ENCODE assay signal across 8 cellular contexts in the genomic region with DNA sequence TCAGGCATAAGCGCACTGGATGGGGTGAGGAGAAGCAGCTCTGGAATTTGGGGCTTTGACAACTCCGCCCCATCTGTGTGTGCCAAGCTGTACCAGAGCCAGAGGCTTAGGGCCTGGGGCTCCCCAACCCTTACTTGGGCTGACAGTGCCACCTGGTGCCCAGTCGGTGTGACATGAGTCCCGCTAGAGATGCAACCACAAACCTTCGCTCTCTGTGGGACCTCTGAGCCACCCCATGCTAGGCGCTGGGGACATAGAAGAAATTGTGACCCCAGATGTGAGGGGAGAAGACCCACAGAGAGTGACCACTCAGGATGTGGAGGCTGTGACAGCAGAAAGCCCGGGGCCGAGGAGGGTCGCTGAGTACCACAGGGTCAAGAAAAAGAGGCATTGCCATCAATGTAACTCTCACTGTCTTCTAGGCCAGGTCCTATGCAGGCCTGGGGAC. TPM values are rescaled to one million over a fixed set of nuclear protein-coding genes. Genes with fewer than 3 reads are reported as not detected.
DNase-seq lines count a peak whose midpoint lies in the region; ATAC-seq, FAIRE-seq and TF ChIP-seq lines count a peak whose summit lies in the region.

No MANE protein-coding gene starts in this region.

- intact Hi-C loops in pancreas (cut with DNase I): loop anchor here (2.0 to 10.0 kb wide), 5 partner anchors 251 to 353 kb away; no protein-coding TSS in a partner anchor

- TF ChIP-seq CTCF in gastroesophageal sphincter (IDR thresholded peaks at IDR 0.05) (peak in 3 of 4 experiments; percentile 82 to 90 (median 89)), pancreas (IDR thresholded peaks at IDR 0.05) (peak; percentile 44 to 69 (median 55)), thoracic aorta (IDR thresholded peaks at IDR 0.05) (peak; percentile 76)

- ATAC-seq in GM19351 (IDR thresholded peaks at IDR 0.05; ENCODE audit: unreplicated experiment): peak; percentile 78
- peak; percentile 88 for ATAC-seq in gastroesophageal sphincter
- ATAC-seq in pancreas: peak; percentile 73 to 94 (median 90)
- peak; percentile 72 for ATAC-seq in thoracic aorta (ENCODE audit: insufficient number of reproducible peaks, low FRiP score, low read depth)

- no peaks in the 10 kb centered on the region for H3K9me3 ChIP-seq in gastroesophageal sphincter
- H3K9me3 ChIP-seq in pancreas: no peaks in the 10 kb centered on the region
- H3K9me3 ChIP-seq in thoracic aorta: no peaks in the 10 kb centered on the region

- peaks cover 0 to 39% (median 16%) of the 10 kb centered on the region in 3 donors for H3K4me1 ChIP-seq in gastroesophageal sphincter
- H3K4me1 ChIP-seq in pancreas: peaks cover 0 to 23% (median 0%) of the 10 kb centered on the region in 3 donors
- H3K4me1 ChIP-seq in thoracic aorta (ENCODE audit: control insufficient read depth in 1 of 2, low read depth in 2 of 2): peaks cover 20 to 46% of the 10 kb centered on the region in 2 donors

- H3K36me3 ChIP-seq in gastroesophageal sphincter: no peaks in the 10 kb centered on the region
- H3K36me3 ChIP-seq in pancreas: no peaks in the 10 kb centered on the region
- H3K36me3 ChIP-seq in thoracic aorta: no peaks in the 10 kb centered on the region

- TF ChIP-seq EP300 in gastroesophageal sphincter (IDR thresholded peaks at IDR 0.05): no peak

- DNase-seq in C1 segment of cervical spinal cord (lab: John Stamatoyannopoulos, UW): peak in 11 of 14 donors; percentile 37 to 80 (median 72)
- peak; percentile 77 for DNase-seq in Jurkat, Clone E6-1 (ENCODE audit: low read depth, low spot score)
- DNase-seq in SHP77 treated with DMSO at 0.1 percent for 48 hours (lab: John Stamatoyannopoulos, UW): peak; percentile 24
- peak; percentile 92 for DNase-seq in activated effector memory CD4-positive, alpha-beta T cell treated with anti-CD3 and anti-CD28 coated beads, Interleukin-2, amount 50 U/mL, for 16 hours
- peak; percentile 74 to 90 (median 82) for DNase-seq in pancreas
- DNase-seq in thoracic aorta (ENCODE audit: low spot score): peak; percentile 72

- H3K4me3 ChIP-seq in Jurkat, Clone E6-1 (ENCODE audit: low read length): no peak overlapping the region
- H3K4me3 ChIP-seq in gastroesophageal sphincter (no peak overlapping the region), pancreas (no peak overlapping the region), thoracic aorta (peak overlapping the region; percentile 36)

- no peak for TF ChIP-seq POLR2A in gastroesophageal sphincter (IDR thresholded peaks at IDR 0.05)

- no peaks in the 10 kb centered on the region for H3K27me3 ChIP-seq in gastroesophageal sphincter
- H3K27me3 ChIP-seq in pancreas: no peaks in the 10 kb centered on the region
- no peaks in the 10 kb centered on the region for H3K27me3 ChIP-seq in thoracic aorta (replicated peaks; ENCODE audit: insufficient read depth)

- H3K27ac ChIP-seq in gastroesophageal sphincter: peak overlapping the region in 3 of 4 donors; percentile 54 to 76 (median 64)
- H3K27ac ChIP-seq in pancreas: peak overlapping the region in 1 of 4 donors; percentile 52
- H3K27ac ChIP-seq in thoracic aorta: peak overlapping the region; percentile 85 to 86

- 21 to 60% methylated on average over 2 to 6 of the region's 9 CpGs for WGBS in gastroesophageal sphincter (ENCODE audit: low coverage in 1 of 2), 2 donors
- WGBS in pancreas, 2 donors: 14 to 22% methylated on average over 9 of the region's 9 CpGs

- FAIRE-seq in pancreas (lab: Jason Lieb, UNC): no peak

RNA-seq across cellular contexts. Expression of gene FCHSD2, which starts 36.0 kb away (rescaled TPM):
- polyA plus RNA-seq in Jurkat, Clone E6-1 (2012; ENCODE audit: insufficient read depth, insufficient read length): 27.6 TPM
- total RNA-seq in gastroesophageal sphincter (10 to 100 TPM; 17.0 to 40.0 (median 27.0) TPM), pancreas (10 to 100 TPM in 4 of 6 donors, 1 to 10 TPM in 2; 9.6 to 22.5 (median 11.4) TPM), thoracic aorta (10 to 100 TPM; 56.5 to 75.3 TPM)
- polyA plus RNA-seq in pancreas: 1 to 10 TPM; 5.5 to 6.1 TPM

RNA-seq across cellular contexts. Expression of gene P2RY2, which starts 40.0 kb away (rescaled TPM):
- not detected for polyA plus RNA-seq in Jurkat, Clone E6-1 (2012; ENCODE audit: insufficient read depth, insufficient read length)
- 1 to 10 TPM in 2 of 4 donors, under 1 TPM in 2; 0.35 to 2.5 (median 0.89) TPM for total RNA-seq in gastroesophageal sphincter
- total RNA-seq in pancreas: 1 to 10 TPM in 1 of 6 donors, under 1 TPM in 5; 0.24 to 2.0 (median 0.63) TPM
- under 1 TPM; 0.38 to 0.56 TPM for polyA plus RNA-seq in pancreas
- total RNA-seq in thoracic aorta: 1 to 10 TPM; 3.5 to 5.7 TPM

Comparison
In these comparisons a context has a peak if more than half of its experiments do, and no peak if none do; other contexts are left out.
1. DNase-seq: peak in every context shown above with its lines; median percentile 92 in activated effector memory CD4-positive, alpha-beta T cell treated with anti-CD3 and anti-CD28 coated beads, Interleukin-2, amount 50 U/mL, for 16 hours; 82 in pancreas; 77 in Jurkat, Clone E6-1; 72 in C1 segment of cervical spinal cord; 72 in thoracic aorta; 24 in SHP77 treated with DMSO at 0.1 percent for 48 hours.